In the genomic region with DNA sequence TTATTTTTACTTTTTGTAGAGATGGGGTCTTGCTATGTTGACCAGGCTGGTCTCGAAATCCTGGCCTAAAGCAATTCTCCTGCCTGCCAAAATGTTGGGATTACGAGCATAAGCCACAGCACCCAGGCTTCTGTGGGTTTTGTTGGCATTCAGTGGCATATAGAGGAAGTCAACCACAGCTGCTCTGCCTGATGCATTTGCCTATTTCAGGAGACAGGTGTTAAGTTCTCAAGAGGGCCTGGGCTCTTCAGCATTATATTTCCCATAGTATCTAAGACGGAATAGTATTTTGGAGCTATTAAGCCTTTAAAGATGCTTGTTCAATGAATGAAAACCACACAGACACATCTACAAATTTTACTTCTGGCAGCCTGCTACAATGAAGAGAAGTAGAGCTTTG, we compare ENCODE assay signal across 21 cellular contexts.
"Had no signal": no experiment of that assay in that cellular context is flagged by ENCODE, and none has a peak within 500 bp of the region (broad histone marks: within the 10 kb centered on the region; RNA-seq: fewer than 3 reads in every experiment).

No MANE protein-coding gene starts in this region.

- DNase-seq: activated CD4-positive, alpha-beta T cell treated with anti-CD3 and anti-CD28 coated beads, Interleukin-2, amount 50 U/mL, for 1 hour; activated CD8-positive, alpha-beta memory T cell treated with anti-CD3 and anti-CD28 coated beads, Interleukin-2, amount 50 U/mL, for 4 hours; activated effector memory CD4-positive, alpha-beta T cell treated with Interleukin-2 at 50 U/mL for 16 hours; activated naive CD4-positive, alpha-beta T cell treated with anti-CD3 and anti-CD28 coated beads, Interleukin-2, amount 10 ng/mL, durations not matched to agents 7 days and 5 days; activated naive CD8-positive, alpha-beta T cell treated with anti-CD3 and anti-CD28 coated beads, Interleukin-2, amount 50 U/mL, for 24 hours; activated T-cell treated with anti-CD3 and anti-CD28 coated beads, Interleukin-2, amount 50 U/mL, for 4 hours; anterior cingulate cortex; brain microvascular endothelial cell; central memory CD4-positive, alpha-beta T cell; dorsolateral prefrontal cortex; foreskin fibroblast; left ventricle myocardium superior; naive B cell; T1000 had no signal

- H3K9me3 ChIP-seq: prostate gland, right atrium auricular region, thoracic aorta, upper lobe of left lung had no signal

- H3K27me3 ChIP-seq: brain microvascular endothelial cell, dorsolateral prefrontal cortex, right atrium auricular region, upper lobe of left lung had no signal

- H3K36me3 ChIP-seq: brain microvascular endothelial cell, prostate gland had no signal

- H3K9me3 Mint-ChIP-seq: activated naive CD4-positive, alpha-beta T cell treated with anti-CD3 and anti-CD28 coated beads, Interleukin-2, amount 10 ng/mL, durations not matched to agents 7 days and 5 days; activated naive CD8-positive, alpha-beta T cell treated with anti-CD3 and anti-CD28 coated beads, Interleukin-2, amount 50 U/mL, for 24 hours; activated T-cell treated with anti-CD3 and anti-CD28 coated beads, Interleukin-2, amount 50 U/mL, for 4 hours; neural crest cell had no signal

- H3K27me3 Mint-ChIP-seq: activated naive CD4-positive, alpha-beta T cell treated with anti-CD3 and anti-CD28 coated beads, Interleukin-2, amount 10 ng/mL, durations not matched to agents 7 days and 5 days; activated naive CD8-positive, alpha-beta T cell treated with anti-CD3 and anti-CD28 coated beads, Interleukin-2, amount 50 U/mL, for 24 hours; naive B cell had no signal

- H3K4me1 ChIP-seq: prostate gland, right atrium auricular region had no signal

- H3K27ac ChIP-seq: brain microvascular endothelial cell, dorsolateral prefrontal cortex, prostate gland, right atrium auricular region, skin epidermis, thoracic aorta, upper lobe of left lung had no signal

- H3K4me1 Mint-ChIP-seq: activated naive CD4-positive, alpha-beta T cell treated with anti-CD3 and anti-CD28 coated beads, Interleukin-2, amount 10 ng/mL, durations not matched to agents 7 days and 5 days; activated naive CD8-positive, alpha-beta T cell treated with anti-CD3 and anti-CD28 coated beads, Interleukin-2, amount 50 U/mL, for 24 hours had no signal

- H3K4me3 ChIP-seq: dorsolateral prefrontal cortex, prostate gland, right atrium auricular region, skin epidermis, thoracic aorta, upper lobe of left lung had no signal

- H3K27ac Mint-ChIP-seq: activated naive CD4-positive, alpha-beta T cell treated with anti-CD3 and anti-CD28 coated beads, Interleukin-2, amount 10 ng/mL, durations not matched to agents 7 days and 5 days; activated naive CD8-positive, alpha-beta T cell treated with anti-CD3 and anti-CD28 coated beads, Interleukin-2, amount 50 U/mL, for 24 hours had no signal

- ATAC-seq: activated CD4-positive, CD25-positive, alpha-beta regulatory T cell treated with anti-CD3 and anti-CD28 coated beads, Interleukin-2, amount 50 U/mL, for 24 hours; activated naive CD8-positive, alpha-beta T cell treated with anti-CD3 and anti-CD28 coated beads, Interleukin-2, amount 50 U/mL, for 24 hours; activated T-cell treated with anti-CD3 and anti-CD28 coated beads, Interleukin-2, amount 50 U/mL, for 4 hours; left ventricle myocardium superior had no signal

- H3K4me3 Mint-ChIP-seq: activated naive CD4-positive, alpha-beta T cell treated with anti-CD3 and anti-CD28 coated beads, Interleukin-2, amount 10 ng/mL, durations not matched to agents 7 days and 5 days; activated naive CD8-positive, alpha-beta T cell treated with anti-CD3 and anti-CD28 coated beads, Interleukin-2, amount 50 U/mL, for 24 hours; activated T-cell treated with anti-CD3 and anti-CD28 coated beads, Interleukin-2, amount 50 U/mL, for 4 hours; naive B cell; neural crest cell had no signal
